34 cellular contexts compared by ENCODE assay signal in genomic region chr2:88032070-88032702, GRCh38. TPM values are rescaled to one million over a fixed set of nuclear protein-coding genes. Genes with fewer than 3 reads are reported as not detected.
"Had no signal": no experiment of that assay in that cellular context is flagged by ENCODE, and none has a peak within 500 bp of the region (broad histone marks: within the 10 kb centered on the region; RNA-seq: fewer than 3 reads in every experiment).

No MANE protein-coding gene starts in this region.

- H3K4me1 ChIP-seq: pancreas, thyroid gland had no signal

- H3K27ac Mint-ChIP-seq: memory B cell; natural killer cell treated with Interleukin-12 subunit alpha and Interleukin-12 subunit beta and Interleukin-15 and Interleukin-18, amount 100 ng/mL, for 72 hours; progenitor cell of endocrine pancreas; stimulated activated effector memory CD8-positive, alpha-beta T cell treated with anti-CD3 and anti-CD28 coated beads, Interleukin-12 subunit alpha, Interleukin-12 subunit beta, amount 100 ng/mL, for 72 hours had no signal

- DNase-seq: dermis blood vessel endothelial cell; effector memory CD4-positive, alpha-beta T cell; foreskin melanocyte; naive B cell; pancreas; stimulated activated CD4-positive, alpha-beta T cell treated with anti-CD3 and anti-CD28 coated beads, Interleukin-2, amount 100 ng/mL, for 24 hours; stimulated activated CD4-positive, alpha-beta T cell treated with anti-CD3 and anti-CD28 coated beads, Interleukin-4, amount 100 ng/mL, for 24 hours; stimulated activated naive CD4-positive, alpha-beta T cell treated with Interleukin-2 at 50 U/mL for 16 hours; stomach; thyroid gland; trophoblast cell had no signal

- H3K27me3 Mint-ChIP-seq: memory B cell; naive B cell; natural killer cell treated with Interleukin-12 subunit alpha and Interleukin-12 subunit beta and Interleukin-15 and Interleukin-18, amount 100 ng/mL, for 72 hours; progenitor cell of endocrine pancreas had no signal

- ATAC-seq: left lobe of liver; natural killer cell treated with Interleukin-12 subunit alpha and Interleukin-12 subunit beta and Interleukin-15 and Interleukin-18, amount 100 ng/mL, for 72 hours; pancreas; sciatic nerve; stimulated activated effector memory CD8-positive, alpha-beta T cell treated with anti-CD3 and anti-CD28 coated beads, Interleukin-12 subunit alpha, Interleukin-12 subunit beta, amount 100 ng/mL, for 72 hours had no signal

- H3K9me3 ChIP-seq: esophagus muscularis mucosa, neutrophil, pancreas, stomach, thyroid gland, vagina had no signal

- H3K9me3 Mint-ChIP-seq: memory B cell; naive B cell; natural killer cell treated with Interleukin-12 subunit alpha and Interleukin-12 subunit beta and Interleukin-15 and Interleukin-18, amount 100 ng/mL, for 72 hours; neural crest cell; stimulated activated effector memory CD8-positive, alpha-beta T cell treated with anti-CD3 and anti-CD28 coated beads, Interleukin-12 subunit alpha, Interleukin-12 subunit beta, amount 100 ng/mL, for 72 hours had no signal

- H3K4me3 ChIP-seq: coronary artery, esophagus muscularis mucosa, lung, pancreas, stomach, thyroid gland, vagina had no signal

- H3K4me1 Mint-ChIP-seq: stimulated activated effector memory CD8-positive, alpha-beta T cell treated with anti-CD3 and anti-CD28 coated beads, Interleukin-12 subunit alpha, Interleukin-12 subunit beta, amount 100 ng/mL, for 72 hours had no signal

- H3K4me3 Mint-ChIP-seq: memory B cell; naive B cell; natural killer cell treated with Interleukin-12 subunit alpha and Interleukin-12 subunit beta and Interleukin-15 and Interleukin-18, amount 100 ng/mL, for 72 hours; neural crest cell; stimulated activated effector memory CD8-positive, alpha-beta T cell treated with anti-CD3 and anti-CD28 coated beads, Interleukin-12 subunit alpha, Interleukin-12 subunit beta, amount 100 ng/mL, for 72 hours had no signal

- H3K27me3 ChIP-seq: esophagus muscularis mucosa, neutrophil, pancreas, stomach, thyroid gland, vagina had no signal

- H3K27ac ChIP-seq: coronary artery, esophagus muscularis mucosa, neutrophil, pancreas, stomach, thyroid gland, vagina had no signal

RNA-seq across cellular contexts. Expression of gene RNU2-63P, which starts 15.8 kb away (rescaled TPM):
- total RNA-seq: dermis blood vessel endothelial cell, endothelial cell of umbilical vein, epithelial cell of proximal tubule, esophagus muscularis mucosa, liver, mononuclear cell, omental fat pad, skeletal muscle tissue, stomach, subcutaneous adipose tissue, temporal lobe, thyroid gland, ureter, vagina had no signal
- polyA plus RNA-seq: endothelial cell of umbilical vein, fibroblast of lung, liver, lung, pancreas, stomach had no signal

RNA-seq across cellular contexts. Expression of gene SMYD1, which starts 35.4 kb away (rescaled TPM):
- total RNA-seq: dermis blood vessel endothelial cell; endothelial cell of umbilical vein; epithelial cell of proximal tubule; fibroblast of lung; left lobe of liver; liver; natural killer cell treated with Interleukin-12 subunit alpha and Interleukin-12 subunit beta and Interleukin-15 and Interleukin-18, amount 100 ng/mL, for 72 hours; neural crest cell; omental fat pad; progenitor cell of endocrine pancreas; subcutaneous adipose tissue; temporal lobe; thyroid gland; ureter; vagina had no signal
- polyA plus RNA-seq: endothelial cell of umbilical vein, fibroblast of lung, keratinocyte, liver, lung, pancreas had no signal
